Comparison of ENCODE assay signal across 31 cellular contexts in the genomic region with DNA sequence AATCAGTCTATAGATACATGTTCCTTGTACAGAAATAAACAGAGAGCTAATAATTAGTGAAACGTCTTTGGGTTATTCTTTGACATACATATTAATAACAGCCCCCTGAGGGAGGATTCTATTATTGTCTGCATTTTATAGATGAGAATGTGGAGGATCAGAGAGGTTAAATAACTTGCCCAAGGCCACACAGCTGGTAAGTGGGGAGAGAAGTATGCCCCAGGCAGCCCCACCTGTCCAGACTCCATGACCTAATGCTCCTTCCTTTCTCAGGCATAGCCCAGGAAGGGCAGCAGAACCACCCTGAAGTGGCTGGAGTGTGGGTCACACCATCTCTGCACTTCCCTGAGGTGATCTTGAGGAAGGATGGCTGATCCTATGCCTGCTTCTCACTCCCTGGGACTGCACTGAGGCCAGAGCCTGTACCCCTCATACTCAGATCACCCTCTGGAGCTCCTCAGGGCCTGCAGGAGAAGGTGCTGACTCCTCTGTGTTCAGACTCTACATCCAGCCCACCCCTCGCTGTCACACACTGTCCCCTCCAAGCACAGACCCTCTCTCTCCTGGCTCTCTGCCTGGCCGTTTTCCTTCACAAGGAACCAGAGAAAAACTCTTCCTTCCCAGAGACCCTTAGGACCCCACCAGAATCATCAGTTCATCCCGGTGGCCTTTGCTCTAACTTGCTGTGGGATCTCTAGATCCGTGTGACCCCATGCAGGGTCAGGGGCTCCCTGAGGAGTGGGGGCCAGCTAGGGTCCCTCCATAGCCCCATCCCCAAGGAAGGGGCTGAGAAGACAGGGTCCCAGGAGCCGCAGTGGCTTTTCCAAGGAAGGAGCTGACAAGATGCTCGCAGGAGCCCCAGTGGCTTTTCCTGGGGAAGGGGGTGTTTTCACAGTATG. TPM values are rescaled to one million over a fixed set of nuclear protein-coding genes. Genes with fewer than 3 reads are reported as not detected.
DNase-seq lines count a peak whose midpoint lies in the region; ATAC-seq and TF ChIP-seq lines count a peak whose summit lies in the region.
"Had no signal": no experiment of that assay in that cellular context is flagged by ENCODE, and none has a peak within 500 bp of the region (broad histone marks: within the 10 kb centered on the region; RNA-seq: fewer than 3 reads in every experiment).

No MANE protein-coding gene starts in this region.

- ATAC-seq in natural killer cell treated with Interleukin-12 subunit alpha and Interleukin-12 subunit beta and Interleukin-15 and Interleukin-18, amount 100 ng/mL, for 72 hours = no peak
- ATAC-seq in natural killer cell = no peak
- no peak for ATAC-seq in sciatic nerve
- ATAC-seq: WTC11 had no signal

- DNase-seq in natural killer cell treated with Interleukin-12 subunit alpha and Interleukin-12 subunit beta and Interleukin-15 and Interleukin-18, amount 100 ng/mL, for 72 hours (ENCODE audit: low spot score) = peak; percentile 37
- no peak for DNase-seq in natural killer cell
- DNase-seq in islet precursor cell = peak; percentile 45
- DNase-seq in sciatic nerve (ENCODE audit: low spot score) = peak; percentile 27
- DNase-seq in effector memory CD4-positive, alpha-beta T cell = no peak
- no peak for DNase-seq in NCI-H1105 (lab: John Stamatoyannopoulos, UW)
- no peak for DNase-seq in glomerular visceral epithelial cell (ENCODE audit: extremely low spot score)
- DNase-seq: activated CD4-positive, alpha-beta T cell treated with anti-CD3 and anti-CD28 coated beads, Interleukin-2, amount 50 U/mL, for 48 hours; activated gamma-delta T cell treated with Interleukin-2 at 50 U/mL for 16 hours; DMS79; effector CD4-positive, alpha-beta T cell; glutamatergic neuron; H9; NCI-H1092 treated with DMSO at 0.1 percent for 48 hours; NCI-H187 treated with DMSO at 0.1 percent for 48 hours; NCI-H2171 treated with DMSO at 0.1 percent for 48 hours; NCI-H524 treated with DMSO at 0.1 percent for 48 hours; NK-92 treated with Interleukin-12 subunit alpha and Interleukin-12 subunit beta, amount 100 ng/mL, for 24 hours; stimulated activated CD4-positive, alpha-beta T cell treated with anti-CD3 and anti-CD28 coated beads, Interleukin-15, amount 100 ng/mL, for 24 hours; stimulated activated naive CD4-positive, alpha-beta T cell; thyroid gland had no signal

- H3K4me1 ChIP-seq in effector memory CD4-positive, alpha-beta T cell (ENCODE audit: control insufficient read depth, insufficient read depth, low read length, poor library complexity, severe bottlenecking) = no peaks in the 10 kb centered on the region
- H3K4me1 ChIP-seq: adrenal gland; BLaER1 treated with 17β-estradiol and CSF1 and Interleukin-3, amounts not matched to agents 10 nM and 100 nM; Caco-2 had no signal

- intact Hi-C loops in natural killer cell (cut with micrococcal nuclease) = no loop called here
- intact Hi-C loops in sciatic nerve (cut with DNase I) = no loop called here

- no peaks in the 10 kb centered on the region for H3K27me3 ChIP-seq in effector memory CD4-positive, alpha-beta T cell (replicated peaks; ENCODE audit: control insufficient read depth, insufficient read depth, low read length, poor library complexity, severe bottlenecking)
- H3K27me3 ChIP-seq: adrenal gland; BLaER1 treated with 17β-estradiol and CSF1 and Interleukin-3, amounts not matched to agents 10 nM and 100 nM; thyroid gland had no signal

- H3K4me3 ChIP-seq in effector memory CD4-positive, alpha-beta T cell (ENCODE audit: insufficient read depth, low read depth, low read length, poor library complexity, severe bottlenecking) = no peak overlapping the region
- H3K4me3 ChIP-seq: adrenal gland; BLaER1 treated with 17β-estradiol and CSF1 and Interleukin-3, amounts not matched to agents 10 nM and 100 nM; thyroid gland had no signal

- no peaks in the 10 kb centered on the region for H3K4me1 Mint-ChIP-seq in natural killer cell treated with Interleukin-12 subunit alpha and Interleukin-12 subunit beta and Interleukin-15 and Interleukin-18, amount 100 ng/mL, for 72 hours (ENCODE audit: low read depth in 2 of 2)
- no peaks in the 10 kb centered on the region for H3K4me1 Mint-ChIP-seq in natural killer cell
- H3K4me1 Mint-ChIP-seq: IgD-negative memory B cell, neural crest cell had no signal

- H3K9me3 Mint-ChIP-seq in natural killer cell treated with Interleukin-12 subunit alpha and Interleukin-12 subunit beta and Interleukin-15 and Interleukin-18, amount 100 ng/mL, for 72 hours = no peaks in the 10 kb centered on the region
- no peaks in the 10 kb centered on the region for H3K9me3 Mint-ChIP-seq in natural killer cell
- H3K9me3 Mint-ChIP-seq: brain, H9, IgD-negative memory B cell, neural crest cell, WTC11 had no signal

- no peaks in the 10 kb centered on the region for H3K9me3 ChIP-seq in effector memory CD4-positive, alpha-beta T cell (ENCODE audit: control insufficient read depth, low read length)
- H3K9me3 ChIP-seq: adrenal gland; BLaER1 treated with 17β-estradiol and CSF1 and Interleukin-3, amounts not matched to agents 10 nM and 100 nM; Caco-2; thyroid gland had no signal

- H3K27ac ChIP-seq in effector memory CD4-positive, alpha-beta T cell (ENCODE audit: insufficient read depth, low read length, poor library complexity, severe bottlenecking) = no peak overlapping the region
- H3K27ac ChIP-seq: adrenal gland; BLaER1 treated with 17β-estradiol and CSF1 and Interleukin-3, amounts not matched to agents 10 nM and 100 nM; epithelial cell of prostate; thyroid gland had no signal

- TF ChIP-seq CTCF in natural killer cell (IDR thresholded peaks at IDR 0.05) = no peak

- no peaks in the 10 kb centered on the region for H3K36me3 Mint-ChIP-seq in natural killer cell treated with Interleukin-12 subunit alpha and Interleukin-12 subunit beta and Interleukin-15 and Interleukin-18, amount 100 ng/mL, for 72 hours
- no peaks in the 10 kb centered on the region for H3K36me3 Mint-ChIP-seq in natural killer cell
- H3K36me3 Mint-ChIP-seq: brain, IgD-negative memory B cell, WTC11 had no signal

- no peak overlapping the region for H3K27ac Mint-ChIP-seq in natural killer cell treated with Interleukin-12 subunit alpha and Interleukin-12 subunit beta and Interleukin-15 and Interleukin-18, amount 100 ng/mL, for 72 hours
- no peak overlapping the region for H3K27ac Mint-ChIP-seq in natural killer cell
- H3K27ac Mint-ChIP-seq: brain, H9, IgD-negative memory B cell, WTC11 had no signal

- no peaks in the 10 kb centered on the region for H3K36me3 ChIP-seq in effector memory CD4-positive, alpha-beta T cell (ENCODE audit: control insufficient read depth, insufficient read depth, low read length)
- H3K36me3 ChIP-seq: adrenal gland; BLaER1 treated with 17β-estradiol and CSF1 and Interleukin-3, amounts not matched to agents 10 nM and 100 nM; thyroid gland had no signal

- no peaks in the 10 kb centered on the region for H3K27me3 Mint-ChIP-seq in natural killer cell treated with Interleukin-12 subunit alpha and Interleukin-12 subunit beta and Interleukin-15 and Interleukin-18, amount 100 ng/mL, for 72 hours
- peaks cover 0 to 7% of the 10 kb centered on the region in 2 donors for H3K27me3 Mint-ChIP-seq in natural killer cell (ENCODE audit: low read depth in 2 of 2)

- H3K4me3 Mint-ChIP-seq in natural killer cell treated with Interleukin-12 subunit alpha and Interleukin-12 subunit beta and Interleukin-15 and Interleukin-18, amount 100 ng/mL, for 72 hours = no peak overlapping the region
- H3K4me3 Mint-ChIP-seq in natural killer cell = no peak overlapping the region
- H3K4me3 Mint-ChIP-seq: brain, H9, IgD-negative memory B cell, neural crest cell, WTC11 had no signal

RNA-seq across cellular contexts. Expression of a gene that starts 4.4 kb away (rescaled TPM):
- total RNA-seq in natural killer cell treated with Interleukin-12 subunit alpha and Interleukin-12 subunit beta and Interleukin-15 and Interleukin-18, amount 100 ng/mL, for 72 hours = not detected
- not detected for total RNA-seq in natural killer cell
- not detected for total RNA-seq in sciatic nerve
- total RNA-seq: Caco-2, lung microvascular endothelial cell, neural crest cell had no signal

RNA-seq across cellular contexts. Expression of a gene that starts 21.6 kb away (rescaled TPM):
- not detected for total RNA-seq in natural killer cell treated with Interleukin-12 subunit alpha and Interleukin-12 subunit beta and Interleukin-15 and Interleukin-18, amount 100 ng/mL, for 72 hours
- total RNA-seq in natural killer cell (not detected), sciatic nerve (0.13 TPM)
- total RNA-seq: Caco-2, H9, lung microvascular endothelial cell, neural crest cell, posterior vena cava, thyroid gland, WTC11 had no signal

RNA-seq across cellular contexts. Expression of a gene that starts 53.5 kb away (rescaled TPM):
- 1 to 10 TPM; 1.9 to 2.7 TPM for total RNA-seq in natural killer cell treated with Interleukin-12 subunit alpha and Interleukin-12 subunit beta and Interleukin-15 and Interleukin-18, amount 100 ng/mL, for 72 hours
- 1 to 10 TPM; 2.1 to 3.0 (median 3.0) TPM for total RNA-seq in natural killer cell
- 48.9 TPM for total RNA-seq in sciatic nerve

Comparison
In these comparisons a context has a peak if more than half of its experiments do, and no peak if none do; other contexts are left out.
1. DNase-seq: peak in natural killer cell treated with Interleukin-12 subunit alpha and Interleukin-12 subunit beta and Interleukin-15 and Interleukin-18, amount 100 ng/mL, for 72 hours (single experiment), islet precursor cell (single experiment) and sciatic nerve (single experiment); none in natural killer cell (single experiment), effector memory CD4-positive, alpha-beta T cell (0 of 3), NCI-H1105 (single experiment) and glomerular visceral epithelial cell (single experiment).
2. RNA of a gene that starts 53.5 kb away (total RNA-seq): 48.9 TPM in sciatic nerve (single experiment); 2.1 to 3.0 TPM in natural killer cell and 1.9 to 2.7 TPM in natural killer cell treated with Interleukin-12 subunit alpha and Interleukin-12 subunit beta and Interleukin-15 and Interleukin-18, amount 100 ng/mL, for 72 hours; every median in the first group is over 10 times any median in the second.